In the genomic region with DNA sequence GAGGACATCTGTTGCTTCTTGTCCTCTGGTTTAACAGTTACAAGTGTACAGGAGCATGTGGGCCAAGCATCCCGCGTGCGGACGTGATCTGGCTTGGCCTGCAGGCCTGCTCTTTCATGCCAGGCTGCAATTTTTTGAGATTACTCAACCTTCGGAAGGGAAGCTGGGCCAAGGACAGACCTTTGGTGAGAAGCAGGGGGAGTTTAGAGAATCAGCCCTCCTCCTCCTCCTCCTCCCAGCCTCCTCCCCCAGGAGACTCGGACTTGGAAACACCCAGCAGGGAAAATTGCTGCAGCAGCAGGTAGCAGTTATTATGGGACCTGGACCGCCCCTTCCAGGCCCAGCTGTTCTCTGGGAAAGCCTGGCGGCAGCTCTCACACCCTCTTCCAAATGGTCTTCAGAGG, we compare ENCODE assay signal across 9 cellular contexts. TPM values are rescaled to one million over a fixed set of nuclear protein-coding genes. Genes with fewer than 3 reads are reported as not detected.
DNase-seq lines count a peak whose midpoint lies in the region; ATAC-seq lines count a peak whose summit lies in the region.
"Had no signal": no experiment of that assay in that cellular context is flagged by ENCODE, and none has a peak within 500 bp of the region (broad histone marks: within the 10 kb centered on the region; RNA-seq: fewer than 3 reads in every experiment).

No MANE protein-coding gene starts in this region.

- H3K4me1 Mint-ChIP-seq in dendritic cell treated with granulocyte-macrophage colony-stimulating factor and Interleukin-4, amounts not matched to agents 40 ng/mL and 50 ng/mL, for 4 days (ENCODE audit: low read depth) = peaks cover 62% of the 10 kb centered on the region
- peaks cover 18 to 20% of the 10 kb centered on the region in 2 donors for H3K4me1 Mint-ChIP-seq in immature natural killer cell

- H3K9me2 ChIP-seq in Karpas-422 (replicated peaks; ENCODE audit: insufficient read depth, low read length) = no peaks in the 10 kb centered on the region

- H3K9me3 ChIP-seq in Karpas-422 (ENCODE audit: low read length) = no peaks in the 10 kb centered on the region

- H3K27me3 Mint-ChIP-seq in dendritic cell treated with granulocyte-macrophage colony-stimulating factor and Interleukin-4, amounts not matched to agents 40 ng/mL and 50 ng/mL, for 4 days = peaks cover 2% of the 10 kb centered on the region
- peaks cover 4 to 7% (median 4%) of the 10 kb centered on the region in 3 donors for H3K27me3 Mint-ChIP-seq in immature natural killer cell (ENCODE audit: low read depth in 3 of 3)

- H3K36me3 ChIP-seq in Karpas-422 (ENCODE audit: insufficient read depth, low read length) = no peaks in the 10 kb centered on the region

- no peaks in the 10 kb centered on the region for H3K27me3 ChIP-seq in Karpas-422 (ENCODE audit: low read length)

- no peaks in the 10 kb centered on the region for H3K79me2 ChIP-seq in Karpas-422 (ENCODE audit: low read length)

- no peak for ATAC-seq in GM21786 (IDR thresholded peaks at IDR 0.05; ENCODE audit: unreplicated experiment)

- H3K4me2 ChIP-seq in Karpas-422 (ENCODE audit: low read depth, low read length, poor library complexity, severe bottlenecking) = no peak overlapping the region

- DNase-seq in AML-193 (lab: John Stamatoyannopoulos, UW) (peak; percentile 68 to 74), NCI-H146 (lab: John Stamatoyannopoulos, UW) (peak; percentile 77), myocyte (ENCODE audit: low read depth) (peak; percentile 96), immature natural killer cell (no peak), Karpas-422 (no peak)
- no peak for DNase-seq in stimulated activated CD8-positive, alpha-beta memory T cell treated with anti-CD3 and anti-CD28 coated beads, Interleukin-4, amount 100 ng/mL, for 48 hours

- H3K9me3 Mint-ChIP-seq in dendritic cell treated with granulocyte-macrophage colony-stimulating factor and Interleukin-4, amounts not matched to agents 40 ng/mL and 50 ng/mL, for 4 days = no peaks in the 10 kb centered on the region
- peaks cover 0 to 2% (median 0%) of the 10 kb centered on the region in 6 donors for H3K9me3 Mint-ChIP-seq in immature natural killer cell

- no peak overlapping the region for H2AFZ ChIP-seq in Karpas-422 (ENCODE audit: low read length)

- no peak overlapping the region for H3K27ac ChIP-seq in Karpas-422 (ENCODE audit: low read length)

- no peak overlapping the region for H3K9ac ChIP-seq in Karpas-422 (ENCODE audit: low read length)

- no peaks in the 10 kb centered on the region for H4K20me1 ChIP-seq in Karpas-422 (ENCODE audit: insufficient read depth, low read depth, low read length)

- H3K36me3 Mint-ChIP-seq in dendritic cell treated with granulocyte-macrophage colony-stimulating factor and Interleukin-4, amounts not matched to agents 40 ng/mL and 50 ng/mL, for 4 days (ENCODE audit: low read depth) = peaks cover 4% of the 10 kb centered on the region
- H3K36me3 Mint-ChIP-seq in immature natural killer cell = no peaks in the 10 kb centered on the region

- H3K4me3 ChIP-seq in Karpas-422 (ENCODE audit: low read length) = no peak overlapping the region

- intact Hi-C loops in dendritic cell treated with granulocyte-macrophage colony-stimulating factor and Interleukin-4, amounts not matched to agents 40 ng/mL and 50 ng/mL, for 4 days (cut with micrococcal nuclease) = no loop called here

- peak overlapping the region; percentile 90 for H3K27ac Mint-ChIP-seq in dendritic cell treated with granulocyte-macrophage colony-stimulating factor and Interleukin-4, amounts not matched to agents 40 ng/mL and 50 ng/mL, for 4 days
- H3K27ac Mint-ChIP-seq in immature natural killer cell = no peak overlapping the region
- H3K27ac Mint-ChIP-seq: stimulated activated naive CD8-positive, alpha-beta T cell treated with anti-CD3 and anti-CD28 coated beads, Interleukin-15, Interleukin-2, amounts not matched to agents 100 ng/mL and 50 ng/mL, for 24 hours had no signal

- H3K4me3 Mint-ChIP-seq in dendritic cell treated with granulocyte-macrophage colony-stimulating factor and Interleukin-4, amounts not matched to agents 40 ng/mL and 50 ng/mL, for 4 days = no peak overlapping the region
- no peak overlapping the region for H3K4me3 Mint-ChIP-seq in immature natural killer cell
- H3K4me3 Mint-ChIP-seq: stimulated activated naive CD8-positive, alpha-beta T cell treated with anti-CD3 and anti-CD28 coated beads, Interleukin-15, Interleukin-2, amounts not matched to agents 100 ng/mL and 50 ng/mL, for 24 hours had no signal

- peaks cover 38% of the 10 kb centered on the region for H3K4me1 ChIP-seq in Karpas-422 (ENCODE audit: low read length)

RNA-seq across cellular contexts. Expression of a gene that starts 5.1 kb away (rescaled TPM):
- 56.0 and 67.2 TPM in 2 replicates for total RNA-seq in myocyte
- 31.3 TPM for polyA plus RNA-seq in myocyte (2012)
- polyA plus RNA-seq in immature natural killer cell = 10 to 100 TPM; 18.0 to 28.0 (median 20.7) TPM
- 25.6 and 35.4 TPM in 2 replicates for total RNA-seq in Karpas-422 (2014; rRNA removed; shearing (Covaris generic); ENCODE audit: low replicate concordance)

RNA-seq across cellular contexts. Expression of a gene that starts 25.3 kb away (rescaled TPM):
- total RNA-seq in myocyte = 14.5 and 16.8 TPM in 2 replicates
- 37.5 TPM for polyA plus RNA-seq in myocyte (2012)
- polyA plus RNA-seq in immature natural killer cell = 100 to 1,000 TPM; 193 to 268 (median 235) TPM
- total RNA-seq in Karpas-422 (2014; rRNA removed; shearing (Covaris generic); ENCODE audit: low replicate concordance) = 162 and 215 TPM in 2 replicates

RNA-seq across cellular contexts. Expression of a gene that starts 56.6 kb away (rescaled TPM):
- 49.8 and 53.2 TPM in 2 replicates for total RNA-seq in myocyte
- 37.4 TPM for polyA plus RNA-seq in myocyte (2012)
- polyA plus RNA-seq in immature natural killer cell = 10 to 100 TPM; 33.8 to 60.6 (median 58.7) TPM
- total RNA-seq in Karpas-422 (2014; rRNA removed; shearing (Covaris generic); ENCODE audit: low replicate concordance) = 56.0 and 79.9 TPM in 2 replicates

Comparison
In these comparisons a context has a peak if more than half of its experiments do, and no peak if none do; other contexts are left out.
1. DNase-seq: peak in AML-193 (2 of 2), NCI-H146 (single experiment) and myocyte (single experiment); none in immature natural killer cell (0 of 3), Karpas-422 (single experiment) and stimulated activated CD8-positive, alpha-beta memory T cell treated with anti-CD3 and anti-CD28 coated beads, Interleukin-4, amount 100 ng/mL, for 48 hours (single experiment).